ENCODE assay signal across 36 cellular contexts in the genomic region with DNA sequence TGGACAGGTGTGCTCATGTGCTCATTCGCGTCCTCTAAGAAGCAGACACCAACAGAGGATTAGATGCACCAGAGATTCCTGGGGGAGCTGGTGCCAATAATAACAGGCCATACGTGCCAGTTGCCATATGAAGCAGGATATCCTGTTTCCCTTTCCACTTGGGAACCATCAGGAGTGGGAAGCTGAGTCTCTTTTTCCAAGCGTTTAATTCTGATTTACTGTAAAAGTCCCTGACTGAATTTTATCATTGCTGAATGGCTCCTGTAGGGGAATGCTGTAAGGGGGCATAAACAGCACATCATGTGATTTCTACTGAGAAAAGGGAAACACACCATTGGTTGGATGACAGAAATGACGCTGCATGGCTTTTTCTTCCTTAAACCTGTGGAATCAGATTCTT.
"Had no signal": no experiment of that assay in that cellular context is flagged by ENCODE, and none has a peak within 500 bp of the region (broad histone marks: within the 10 kb centered on the region; RNA-seq: fewer than 3 reads in every experiment).

No MANE protein-coding gene starts in this region.

- H3K4me1 ChIP-seq: adrenal gland, body of pancreas, breast epithelium had no signal

- H3K36me3 ChIP-seq: adrenal gland, breast epithelium, WERI-Rb-1 had no signal

- ATAC-seq: activated T-cell treated with anti-CD3 and anti-CD28 coated beads, Interleukin-2, amount 50 U/mL, for 72 hours; activated T-helper 17 cell treated with anti-CD3 and anti-CD28 coated beads, Interleukin-2, amount 50 U/mL, for 72 hours; body of pancreas; Right ventricle myocardium inferior; SK-N-SH treated with all-trans-retinoic acid at 6 μM for 48 hours had no signal

- H3K27ac ChIP-seq: adrenal gland, body of pancreas, breast epithelium, PC-9, RWPE1, WERI-Rb-1 had no signal

- H3K27ac Mint-ChIP-seq: activated CD4-positive, alpha-beta memory T cell treated with anti-CD3 and anti-CD28 coated beads, Interleukin-2, amount 10 ng/mL, durations not matched to agents 7 days and 5 days; activated T-cell treated with anti-CD3 and anti-CD28 coated beads, Interleukin-2, amount 50 U/mL, for 72 hours; activated T-helper 17 cell treated with anti-CD3 and anti-CD28 coated beads, Interleukin-2, amount 50 U/mL, for 72 hours had no signal

- DNase-seq: activated CD4-positive, alpha-beta memory T cell treated with anti-CD3 and anti-CD28 coated beads, Interleukin-2, amount 10 ng/mL, durations not matched to agents 7 days and 5 days; activated CD4-positive, alpha-beta T cell treated with anti-CD3 and anti-CD28 coated beads for 1 hour; activated CD4-positive, alpha-beta T cell treated with anti-CD3 and anti-CD28 coated beads for 48 hours; activated CD4-positive, CD25-positive, alpha-beta regulatory T cell; activated CD8-positive, alpha-beta memory T cell treated with anti-CD3 and anti-CD28 coated beads for 24 hours; activated naive CD4-positive, alpha-beta T cell; activated naive CD4-positive, alpha-beta T cell treated with anti-CD3 and anti-CD28 coated beads, Interleukin-2, amount 50 U/mL, for 16 hours; activated T-cell treated with anti-CD3 and anti-CD28 coated beads, Interleukin-2, amount 50 U/mL, for 1 hour; activated T-cell treated with anti-CD3 and anti-CD28 coated beads, Interleukin-2, amount 50 U/mL, for 72 hours; body of pancreas; cerebellar nuclear complex; NCI-H1092 treated with DMSO at 0.1 percent for 48 hours; NCI-H1417; NCI-H146; NCI-H187; NCI-H2029 treated with DMSO at 0.1 percent for 48 hours; NCI-H2107; NCI-H226; NCI-H446 treated with DMSO at 0.1 percent for 48 hours; NCI-H524 treated with DMSO at 0.1 percent for 48 hours; NCI-H748 treated with DMSO at 0.1 percent for 48 hours; NK-92 treated with Interleukin-12 subunit alpha and Interleukin-12 subunit beta, amount 100 ng/mL, for 24 hours; PC-9; SIG-M5; SW 1271; T-helper 1 cell; T1000; WERI-Rb-1 had no signal

- H2AFZ ChIP-seq: PC-9 had no signal

- H3K9me3 ChIP-seq: adrenal gland, body of pancreas, breast epithelium had no signal

- H3K4me3 ChIP-seq: adrenal gland, body of pancreas, breast epithelium, PC-9 had no signal

- FAIRE-seq: astrocyte, RCC 7860 had no signal

- H3K4me3 Mint-ChIP-seq: activated CD4-positive, alpha-beta memory T cell treated with anti-CD3 and anti-CD28 coated beads, Interleukin-2, amount 10 ng/mL, durations not matched to agents 7 days and 5 days; activated T-cell treated with anti-CD3 and anti-CD28 coated beads, Interleukin-2, amount 50 U/mL, for 72 hours; activated T-helper 17 cell treated with anti-CD3 and anti-CD28 coated beads, Interleukin-2, amount 50 U/mL, for 72 hours had no signal

- H3K27me3 ChIP-seq: body of pancreas had no signal

- H3K4me2 ChIP-seq: PC-9 had no signal
